Comparison of ENCODE assay signal across 1 cellular context in the genomic region with DNA sequence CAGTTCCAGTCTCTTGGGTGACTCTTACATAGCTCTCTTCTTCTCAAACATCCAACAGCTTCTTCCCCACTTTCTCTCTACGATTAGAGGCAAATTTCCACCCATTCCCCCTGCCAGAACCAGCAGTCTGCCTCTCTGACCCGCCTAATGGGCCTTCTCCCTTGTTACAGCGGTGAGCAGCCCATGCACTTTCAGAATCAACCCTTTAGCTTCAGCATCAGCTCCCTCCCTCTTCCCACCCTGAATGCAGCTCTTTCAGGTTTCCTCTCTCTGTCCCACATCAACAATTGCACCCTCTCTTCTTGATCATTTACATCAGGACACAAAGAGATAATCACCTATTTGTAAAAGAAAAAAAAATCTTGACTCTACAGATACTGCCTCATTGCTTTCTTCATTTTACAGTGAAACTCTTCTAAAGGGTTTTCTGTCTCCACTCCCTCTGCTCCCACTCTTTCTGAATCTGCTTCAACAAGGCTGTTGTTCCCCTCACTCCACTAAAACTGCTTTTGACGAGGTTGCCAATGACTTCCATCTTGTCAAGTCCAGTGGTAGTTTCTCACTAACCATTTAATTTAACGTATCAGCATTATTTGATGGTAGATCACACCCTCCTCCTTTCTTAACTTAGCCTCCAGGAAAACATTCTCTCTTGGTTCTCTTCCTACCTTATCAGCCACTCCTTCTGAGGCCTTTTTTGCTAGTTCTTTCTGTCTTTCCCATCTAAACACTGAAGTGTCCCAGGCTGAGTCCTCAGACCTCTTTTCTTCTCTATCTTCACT.
TF ChIP-seq lines count a peak whose summit lies in the region.

No MANE protein-coding gene starts in this region.

TF ChIP-seq in K562, 482 proteins besides CTCF, POLR2A, EP300 and RAD21 (continued from another document):
- TF ChIP-seq KLF16 (IDR thresholded peaks at IDR 0.05): no peak
- TF ChIP-seq RBFOX2 (IDR thresholded peaks at IDR 0.05; ENCODE audit: low read depth, low read length): no peak
- TF ChIP-seq, protein P1, sequence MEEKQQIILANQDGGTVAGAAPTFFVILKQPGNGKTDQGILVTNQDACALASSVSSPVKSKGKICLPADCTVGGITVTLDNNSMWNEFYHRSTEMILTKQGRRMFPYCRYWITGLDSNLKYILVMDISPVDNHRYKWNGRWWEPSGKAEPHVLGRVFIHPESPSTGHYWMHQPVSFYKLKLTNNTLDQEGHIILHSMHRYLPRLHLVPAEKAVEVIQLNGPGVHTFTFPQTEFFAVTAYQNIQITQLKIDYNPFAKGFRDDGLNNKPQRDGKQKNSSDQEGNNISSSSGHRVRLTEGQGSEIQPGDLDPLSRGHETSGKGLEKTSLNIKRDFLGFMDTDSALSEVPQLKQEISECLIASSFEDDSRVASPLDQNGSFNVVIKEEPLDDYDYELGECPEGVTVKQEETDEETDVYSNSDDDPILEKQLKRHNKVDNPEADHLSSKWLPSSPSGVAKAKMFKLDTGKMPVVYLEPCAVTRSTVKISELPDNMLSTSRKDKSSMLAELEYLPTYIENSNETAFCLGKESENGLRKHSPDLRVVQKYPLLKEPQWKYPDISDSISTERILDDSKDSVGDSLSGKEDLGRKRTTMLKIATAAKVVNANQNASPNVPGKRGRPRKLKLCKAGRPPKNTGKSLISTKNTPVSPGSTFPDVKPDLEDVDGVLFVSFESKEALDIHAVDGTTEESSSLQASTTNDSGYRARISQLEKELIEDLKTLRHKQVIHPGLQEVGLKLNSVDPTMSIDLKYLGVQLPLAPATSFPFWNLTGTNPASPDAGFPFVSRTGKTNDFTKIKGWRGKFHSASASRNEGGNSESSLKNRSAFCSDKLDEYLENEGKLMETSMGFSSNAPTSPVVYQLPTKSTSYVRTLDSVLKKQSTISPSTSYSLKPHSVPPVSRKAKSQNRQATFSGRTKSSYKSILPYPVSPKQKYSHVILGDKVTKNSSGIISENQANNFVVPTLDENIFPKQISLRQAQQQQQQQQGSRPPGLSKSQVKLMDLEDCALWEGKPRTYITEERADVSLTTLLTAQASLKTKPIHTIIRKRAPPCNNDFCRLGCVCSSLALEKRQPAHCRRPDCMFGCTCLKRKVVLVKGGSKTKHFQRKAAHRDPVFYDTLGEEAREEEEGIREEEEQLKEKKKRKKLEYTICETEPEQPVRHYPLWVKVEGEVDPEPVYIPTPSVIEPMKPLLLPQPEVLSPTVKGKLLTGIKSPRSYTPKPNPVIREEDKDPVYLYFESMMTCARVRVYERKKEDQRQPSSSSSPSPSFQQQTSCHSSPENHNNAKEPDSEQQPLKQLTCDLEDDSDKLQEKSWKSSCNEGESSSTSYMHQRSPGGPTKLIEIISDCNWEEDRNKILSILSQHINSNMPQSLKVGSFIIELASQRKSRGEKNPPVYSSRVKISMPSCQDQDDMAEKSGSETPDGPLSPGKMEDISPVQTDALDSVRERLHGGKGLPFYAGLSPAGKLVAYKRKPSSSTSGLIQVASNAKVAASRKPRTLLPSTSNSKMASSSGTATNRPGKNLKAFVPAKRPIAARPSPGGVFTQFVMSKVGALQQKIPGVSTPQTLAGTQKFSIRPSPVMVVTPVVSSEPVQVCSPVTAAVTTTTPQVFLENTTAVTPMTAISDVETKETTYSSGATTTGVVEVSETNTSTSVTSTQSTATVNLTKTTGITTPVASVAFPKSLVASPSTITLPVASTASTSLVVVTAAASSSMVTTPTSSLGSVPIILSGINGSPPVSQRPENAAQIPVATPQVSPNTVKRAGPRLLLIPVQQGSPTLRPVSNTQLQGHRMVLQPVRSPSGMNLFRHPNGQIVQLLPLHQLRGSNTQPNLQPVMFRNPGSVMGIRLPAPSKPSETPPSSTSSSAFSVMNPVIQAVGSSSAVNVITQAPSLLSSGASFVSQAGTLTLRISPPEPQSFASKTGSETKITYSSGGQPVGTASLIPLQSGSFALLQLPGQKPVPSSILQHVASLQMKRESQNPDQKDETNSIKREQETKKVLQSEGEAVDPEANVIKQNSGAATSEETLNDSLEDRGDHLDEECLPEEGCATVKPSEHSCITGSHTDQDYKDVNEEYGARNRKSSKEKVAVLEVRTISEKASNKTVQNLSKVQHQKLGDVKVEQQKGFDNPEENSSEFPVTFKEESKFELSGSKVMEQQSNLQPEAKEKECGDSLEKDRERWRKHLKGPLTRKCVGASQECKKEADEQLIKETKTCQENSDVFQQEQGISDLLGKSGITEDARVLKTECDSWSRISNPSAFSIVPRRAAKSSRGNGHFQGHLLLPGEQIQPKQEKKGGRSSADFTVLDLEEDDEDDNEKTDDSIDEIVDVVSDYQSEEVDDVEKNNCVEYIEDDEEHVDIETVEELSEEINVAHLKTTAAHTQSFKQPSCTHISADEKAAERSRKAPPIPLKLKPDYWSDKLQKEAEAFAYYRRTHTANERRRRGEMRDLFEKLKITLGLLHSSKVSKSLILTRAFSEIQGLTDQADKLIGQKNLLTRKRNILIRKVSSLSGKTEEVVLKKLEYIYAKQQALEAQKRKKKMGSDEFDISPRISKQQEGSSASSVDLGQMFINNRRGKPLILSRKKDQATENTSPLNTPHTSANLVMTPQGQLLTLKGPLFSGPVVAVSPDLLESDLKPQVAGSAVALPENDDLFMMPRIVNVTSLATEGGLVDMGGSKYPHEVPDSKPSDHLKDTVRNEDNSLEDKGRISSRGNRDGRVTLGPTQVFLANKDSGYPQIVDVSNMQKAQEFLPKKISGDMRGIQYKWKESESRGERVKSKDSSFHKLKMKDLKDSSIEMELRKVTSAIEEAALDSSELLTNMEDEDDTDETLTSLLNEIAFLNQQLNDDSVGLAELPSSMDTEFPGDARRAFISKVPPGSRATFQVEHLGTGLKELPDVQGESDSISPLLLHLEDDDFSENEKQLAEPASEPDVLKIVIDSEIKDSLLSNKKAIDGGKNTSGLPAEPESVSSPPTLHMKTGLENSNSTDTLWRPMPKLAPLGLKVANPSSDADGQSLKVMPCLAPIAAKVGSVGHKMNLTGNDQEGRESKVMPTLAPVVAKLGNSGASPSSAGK (IDR thresholded peaks at IDR 0.05): no peak
- TF ChIP-seq ILK (tag; IDR thresholded peaks at IDR 0.05; ENCODE audit: borderline replicate concordance, low read depth): no peak
- TF ChIP-seq NFIX (CRISPR knock-in tag; IDR thresholded peaks at IDR 0.05; ENCODE audit: low read depth): no peak
- TF ChIP-seq, protein P2, sequence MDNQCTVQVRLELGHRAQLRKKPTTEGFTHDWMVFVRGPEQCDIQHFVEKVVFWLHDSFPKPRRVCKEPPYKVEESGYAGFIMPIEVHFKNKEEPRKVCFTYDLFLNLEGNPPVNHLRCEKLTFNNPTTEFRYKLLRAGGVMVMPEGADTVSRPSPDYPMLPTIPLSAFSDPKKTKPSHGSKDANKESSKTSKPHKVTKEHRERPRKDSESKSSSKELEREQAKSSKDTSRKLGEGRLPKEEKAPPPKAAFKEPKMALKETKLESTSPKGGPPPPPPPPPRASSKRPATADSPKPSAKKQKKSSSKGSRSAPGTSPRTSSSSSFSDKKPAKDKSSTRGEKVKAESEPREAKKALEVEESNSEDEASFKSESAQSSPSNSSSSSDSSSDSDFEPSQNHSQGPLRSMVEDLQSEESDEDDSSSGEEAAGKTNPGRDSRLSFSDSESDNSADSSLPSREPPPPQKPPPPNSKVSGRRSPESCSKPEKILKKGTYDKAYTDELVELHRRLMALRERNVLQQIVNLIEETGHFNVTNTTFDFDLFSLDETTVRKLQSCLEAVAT (IDR thresholded peaks at IDR 0.05): no peak
- TF ChIP-seq, protein P3, sequence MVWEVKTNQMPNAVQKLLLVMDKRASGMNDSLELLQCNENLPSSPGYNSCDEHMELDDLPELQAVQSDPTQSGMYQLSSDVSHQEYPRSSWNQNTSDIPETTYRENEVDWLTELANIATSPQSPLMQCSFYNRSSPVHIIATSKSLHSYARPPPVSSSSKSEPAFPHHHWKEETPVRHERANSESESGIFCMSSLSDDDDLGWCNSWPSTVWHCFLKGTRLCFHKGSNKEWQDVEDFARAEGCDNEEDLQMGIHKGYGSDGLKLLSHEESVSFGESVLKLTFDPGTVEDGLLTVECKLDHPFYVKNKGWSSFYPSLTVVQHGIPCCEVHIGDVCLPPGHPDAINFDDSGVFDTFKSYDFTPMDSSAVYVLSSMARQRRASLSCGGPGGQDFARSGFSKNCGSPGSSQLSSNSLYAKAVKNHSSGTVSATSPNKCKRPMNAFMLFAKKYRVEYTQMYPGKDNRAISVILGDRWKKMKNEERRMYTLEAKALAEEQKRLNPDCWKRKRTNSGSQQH (CRISPR knock-in tag; IDR thresholded peaks at IDR 0.05): no peak
- TF ChIP-seq, protein P4, sequence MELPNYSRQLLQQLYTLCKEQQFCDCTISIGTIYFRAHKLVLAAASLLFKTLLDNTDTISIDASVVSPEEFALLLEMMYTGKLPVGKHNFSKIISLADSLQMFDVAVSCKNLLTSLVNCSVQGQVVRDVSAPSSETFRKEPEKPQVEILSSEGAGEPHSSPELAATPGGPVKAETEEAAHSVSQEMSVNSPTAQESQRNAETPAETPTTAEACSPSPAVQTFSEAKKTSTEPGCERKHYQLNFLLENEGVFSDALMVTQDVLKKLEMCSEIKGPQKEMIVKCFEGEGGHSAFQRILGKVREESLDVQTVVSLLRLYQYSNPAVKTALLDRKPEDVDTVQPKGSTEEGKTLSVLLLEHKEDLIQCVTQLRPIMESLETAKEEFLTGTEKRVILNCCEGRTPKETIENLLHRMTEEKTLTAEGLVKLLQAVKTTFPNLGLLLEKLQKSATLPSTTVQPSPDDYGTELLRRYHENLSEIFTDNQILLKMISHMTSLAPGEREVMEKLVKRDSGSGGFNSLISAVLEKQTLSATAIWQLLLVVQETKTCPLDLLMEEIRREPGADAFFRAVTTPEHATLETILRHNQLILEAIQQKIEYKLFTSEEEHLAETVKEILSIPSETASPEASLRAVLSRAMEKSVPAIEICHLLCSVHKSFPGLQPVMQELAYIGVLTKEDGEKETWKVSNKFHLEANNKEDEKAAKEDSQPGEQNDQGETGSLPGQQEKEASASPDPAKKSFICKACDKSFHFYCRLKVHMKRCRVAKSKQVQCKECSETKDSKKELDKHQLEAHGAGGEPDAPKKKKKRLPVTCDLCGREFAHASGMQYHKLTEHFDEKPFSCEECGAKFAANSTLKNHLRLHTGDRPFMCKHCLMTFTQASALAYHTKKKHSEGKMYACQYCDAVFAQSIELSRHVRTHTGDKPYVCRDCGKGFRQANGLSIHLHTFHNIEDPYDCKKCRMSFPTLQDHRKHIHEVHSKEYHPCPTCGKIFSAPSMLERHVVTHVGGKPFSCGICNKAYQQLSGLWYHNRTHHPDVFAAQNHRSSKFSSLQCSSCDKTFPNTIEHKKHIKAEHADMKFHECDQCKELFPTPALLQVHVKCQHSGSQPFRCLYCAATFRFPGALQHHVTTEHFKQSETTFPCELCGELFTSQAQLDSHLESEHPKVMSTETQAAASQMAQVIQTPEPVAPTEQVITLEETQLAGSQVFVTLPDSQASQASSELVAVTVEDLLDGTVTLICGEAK (IDR thresholded peaks at IDR 0.05): no peak
- TF ChIP-seq, protein P4 (CRISPR knock-in tag; IDR thresholded peaks at IDR 0.05): no peak
- peak; percentile 55 for TF ChIP-seq C11orf30 (IDR thresholded peaks at IDR 0.05; ENCODE audit: low read depth)
- TF ChIP-seq ZHX1 (conservative IDR thresholded peaks at IDR 0.05; ENCODE audit: low read length): no peak
- TF ChIP-seq, protein P5, sequence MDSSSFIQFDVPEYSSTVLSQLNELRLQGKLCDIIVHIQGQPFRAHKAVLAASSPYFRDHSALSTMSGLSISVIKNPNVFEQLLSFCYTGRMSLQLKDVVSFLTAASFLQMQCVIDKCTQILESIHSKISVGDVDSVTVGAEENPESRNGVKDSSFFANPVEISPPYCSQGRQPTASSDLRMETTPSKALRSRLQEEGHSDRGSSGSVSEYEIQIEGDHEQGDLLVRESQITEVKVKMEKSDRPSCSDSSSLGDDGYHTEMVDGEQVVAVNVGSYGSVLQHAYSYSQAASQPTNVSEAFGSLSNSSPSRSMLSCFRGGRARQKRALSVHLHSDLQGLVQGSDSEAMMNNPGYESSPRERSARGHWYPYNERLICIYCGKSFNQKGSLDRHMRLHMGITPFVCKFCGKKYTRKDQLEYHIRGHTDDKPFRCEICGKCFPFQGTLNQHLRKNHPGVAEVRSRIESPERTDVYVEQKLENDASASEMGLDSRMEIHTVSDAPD (CRISPR knock-in tag; IDR thresholded peaks at IDR 0.05): no peak
